Comparison of ENCODE assay signal across 1 cellular context in genomic region chr21:38963006-38963405, GRCh38.
TF ChIP-seq lines count a peak whose summit lies in the region.

No MANE protein-coding gene starts in this region.

TF ChIP-seq in H1, 55 proteins besides CTCF, POLR2A, EP300 and RAD21:
- TF ChIP-seq KDM1A (IDR thresholded peaks at IDR 0.05; ENCODE audit: borderline replicate concordance, low read length) (no peak), NRF1 (IDR thresholded peaks at IDR 0.05; ENCODE audit: low read depth, low read length) (no peak), KDM4A (IDR thresholded peaks at IDR 0.05; ENCODE audit: low read depth, low read length, severe bottlenecking) (no peak), SIRT6 (IDR thresholded peaks at IDR 0.05; ENCODE audit: low read length) (no peak), SIN3A (conservative IDR thresholded peaks at IDR 0.05 in 1 of 2, IDR thresholded peaks at IDR 0.05 in 1 of 2; ENCODE audit: low read depth in 1 of 2, low read length in 2 of 2) (no peak), CHD7 (IDR thresholded peaks at IDR 0.05; ENCODE audit: insufficient replicate concordance, low read length) (no peak), FOSL1 (IDR thresholded peaks at IDR 0.05; ENCODE audit: insufficient read depth, low read depth, low read length) (no peak), KDM5A (IDR thresholded peaks at IDR 0.05; ENCODE audit: low read length) (no peak), JUND (IDR thresholded peaks at IDR 0.05; ENCODE audit: low read length) (no peak), NANOG (IDR thresholded peaks at IDR 0.05; ENCODE audit: insufficient read depth, low read depth, low read length, poor library complexity, severe bottlenecking) (no peak), ATF2 (IDR thresholded peaks at IDR 0.05; ENCODE audit: low read length) (no peak), POLR2AphosphoS5 (IDR thresholded peaks at IDR 0.05; ENCODE audit: low read depth, low read length) (no peak), SP4 (IDR thresholded peaks at IDR 0.05; ENCODE audit: low read length) (no peak)
